In genomic region chr17:57285681-57286080, GRCh38 we compare ENCODE assay signal across 11 cellular contexts. TPM values are rescaled to one million over a fixed set of nuclear protein-coding genes. Genes with fewer than 3 reads are reported as not detected.
A peak's percentile ranks its signal among the peaks of the same experiment; 100 is the strongest.
DNase-seq lines count a peak whose midpoint lies in the region; ATAC-seq lines count a peak whose summit lies in the region.
"Had no signal": no experiment of that assay in that cellular context is flagged by ENCODE, and none has a peak within 500 bp of the region (broad histone marks: within the 10 kb centered on the region; RNA-seq: fewer than 3 reads in every experiment).

No MANE protein-coding gene starts in this region.

- H3K27me3 ChIP-seq in CD4-positive, CD25-positive, alpha-beta regulatory T cell (ENCODE audit: control insufficient read depth, insufficient read depth, low read length): no peaks in the 10 kb centered on the region
- no peaks in the 10 kb centered on the region for H3K27me3 ChIP-seq in naive thymus-derived CD4-positive, alpha-beta T cell (ENCODE audit: control insufficient read depth in 2 of 2, insufficient read depth in 2 of 2, low read length in 2 of 2)

- H3K27ac ChIP-seq in CD4-positive, CD25-positive, alpha-beta regulatory T cell (ENCODE audit: insufficient read depth, low read length, poor library complexity, severe bottlenecking): no peak overlapping the region
- no peak overlapping the region for H3K27ac ChIP-seq in naive thymus-derived CD4-positive, alpha-beta T cell (ENCODE audit: low read depth, low read length)

- H3K4me3 Mint-ChIP-seq in CD4-positive, CD25-positive, alpha-beta regulatory T cell: peak overlapping the region in 3 of 4 donors; percentile 66 to 87 (median 69)
- H3K4me3 Mint-ChIP-seq in activated T-helper 2 cell treated with anti-CD3 and anti-CD28 coated beads, Interferon-gamma antibody, Interleukin-2, Interleukin-4, amounts not matched to agents 10 μg/mL and 5 μg/mL and 100 μg/mL, durations not matched to agents 14 hours and 24 hours and 36 hours (ENCODE audit: low read depth): peak overlapping the region; percentile 68
- H3K4me3 Mint-ChIP-seq in naive thymus-derived CD4-positive, alpha-beta T cell: peak overlapping the region; percentile 70 to 85 (median 75)

- no peaks in the 10 kb centered on the region for H3K9me3 Mint-ChIP-seq in CD4-positive, CD25-positive, alpha-beta regulatory T cell
- no peaks in the 10 kb centered on the region for H3K9me3 Mint-ChIP-seq in activated T-helper 2 cell treated with anti-CD3 and anti-CD28 coated beads, Interferon-gamma antibody, Interleukin-2, Interleukin-4, amounts not matched to agents 10 μg/mL and 5 μg/mL and 100 μg/mL, durations not matched to agents 14 hours and 24 hours and 36 hours
- H3K9me3 Mint-ChIP-seq in naive thymus-derived CD4-positive, alpha-beta T cell: no peaks in the 10 kb centered on the region

- no peaks in the 10 kb centered on the region for H3K27me3 Mint-ChIP-seq in CD4-positive, CD25-positive, alpha-beta regulatory T cell
- no peaks in the 10 kb centered on the region for H3K27me3 Mint-ChIP-seq in activated T-helper 2 cell treated with anti-CD3 and anti-CD28 coated beads, Interferon-gamma antibody, Interleukin-2, Interleukin-4, amounts not matched to agents 10 μg/mL and 5 μg/mL and 100 μg/mL, durations not matched to agents 14 hours and 24 hours and 36 hours (ENCODE audit: low read depth)
- H3K27me3 Mint-ChIP-seq in naive thymus-derived CD4-positive, alpha-beta T cell: no peaks in the 10 kb centered on the region

- intact Hi-C loops in activated T-helper 2 cell treated with anti-CD3 and anti-CD28 coated beads, Interferon-gamma antibody, Interleukin-2, Interleukin-4, amounts not matched to agents 10 μg/mL and 5 μg/mL and 100 μg/mL, durations not matched to agents 14 hours and 24 hours and 36 hours (cut with micrococcal nuclease): loop anchor here (1.0 to 5.0 kb wide), 4 partner anchors 28 to 178 kb away; no protein-coding TSS in a partner anchor
- intact Hi-C loops in naive thymus-derived CD4-positive, alpha-beta T cell (cut with micrococcal nuclease): loop anchor here (1.0 to 2.0 kb wide), 4 partner anchors 10 to 387 kb away; partner anchors contain the start of gene MSI2 (in 1 of the 2)

- ATAC-seq in CD4-positive, CD25-positive, alpha-beta regulatory T cell (ENCODE audit: low read depth in 2 of 2): no peak
- peak; percentile 3 for ATAC-seq in GM21423 (IDR thresholded peaks at IDR 0.05; ENCODE audit: unreplicated experiment)
- no peak for ATAC-seq in naive thymus-derived CD4-positive, alpha-beta T cell

- H3K27ac Mint-ChIP-seq in CD4-positive, CD25-positive, alpha-beta regulatory T cell: peak overlapping the region; percentile 79 to 97 (median 86)
- peak overlapping the region; percentile 88 for H3K27ac Mint-ChIP-seq in activated T-helper 2 cell treated with anti-CD3 and anti-CD28 coated beads, Interferon-gamma antibody, Interleukin-2, Interleukin-4, amounts not matched to agents 10 μg/mL and 5 μg/mL and 100 μg/mL, durations not matched to agents 14 hours and 24 hours and 36 hours
- H3K27ac Mint-ChIP-seq in naive thymus-derived CD4-positive, alpha-beta T cell: peak overlapping the region in 7 of 9 donors; percentile 71 to 93 (median 79)

- no peak for DNase-seq in CD4-positive, CD25-positive, alpha-beta regulatory T cell
- DNase-seq in activated T-helper 2 cell treated with anti-CD3 and anti-CD28 coated beads, Interferon-gamma antibody, Interleukin-2, Interleukin-4, amounts not matched to agents 10 μg/mL and 5 μg/mL and 100 μg/mL, durations not matched to agents 14 hours and 24 hours and 36 hours (ENCODE audit: low spot score): no peak
- DNase-seq in naive thymus-derived CD4-positive, alpha-beta T cell: no peak
- DNase-seq in H4 (ENCODE audit: low spot score): no peak
- no peak for DNase-seq in DMS153 (lab: John Stamatoyannopoulos, UW)
- no peak for DNase-seq in HuH-7 (ENCODE audit: low spot score)
- no peak for DNase-seq in stimulated activated CD4-positive, alpha-beta T cell treated with anti-CD3 and anti-CD28 coated beads, Interleukin-4, amount 100 ng/mL, for 4 hours
- DNase-seq: kidney glomerular epithelial cell, NCI-H2227 treated with DMSO at 0.1 percent for 48 hours, Right ventricle myocardium superior had no signal

- H3K36me3 ChIP-seq in CD4-positive, CD25-positive, alpha-beta regulatory T cell (ENCODE audit: control insufficient read depth, insufficient read depth, low read length): peaks cover 8% of the 10 kb centered on the region
- H3K36me3 ChIP-seq in naive thymus-derived CD4-positive, alpha-beta T cell (ENCODE audit: control insufficient read depth in 2 of 3, insufficient read depth in 3 of 3, low read length in 3 of 3): no peaks in the 10 kb centered on the region

- peaks cover 36% of the 10 kb centered on the region for H3K4me1 ChIP-seq in CD4-positive, CD25-positive, alpha-beta regulatory T cell (ENCODE audit: control insufficient read depth, insufficient read depth, low read length, poor library complexity, severe bottlenecking)
- peaks cover 24 to 34% of the 10 kb centered on the region in 2 donors for H3K4me1 ChIP-seq in naive thymus-derived CD4-positive, alpha-beta T cell (ENCODE audit: control insufficient read depth in 2 of 2, insufficient read depth in 2 of 2, low read length in 2 of 2)

- CTCF ChIA-PET in naive thymus-derived CD4-positive, alpha-beta T cell (lab: Charles Lee): no interaction called here

- peak overlapping the region; percentile 41 for H3K4me3 ChIP-seq in CD4-positive, CD25-positive, alpha-beta regulatory T cell (ENCODE audit: low read depth, low read length)
- H3K4me3 ChIP-seq in naive thymus-derived CD4-positive, alpha-beta T cell (ENCODE audit: low read length): peak overlapping the region; percentile 20

- no peaks in the 10 kb centered on the region for H3K9me3 ChIP-seq in CD4-positive, CD25-positive, alpha-beta regulatory T cell (ENCODE audit: control insufficient read depth in 2 of 2, low read length in 2 of 2)
- no peaks in the 10 kb centered on the region for H3K9me3 ChIP-seq in naive thymus-derived CD4-positive, alpha-beta T cell (ENCODE audit: control insufficient read depth in 2 of 3, low read length in 3 of 3)

- peaks cover 29 to 82% (median 61%) of the 10 kb centered on the region in 4 donors for H3K4me1 Mint-ChIP-seq in CD4-positive, CD25-positive, alpha-beta regulatory T cell
- peaks cover 73% of the 10 kb centered on the region for H3K4me1 Mint-ChIP-seq in activated T-helper 2 cell treated with anti-CD3 and anti-CD28 coated beads, Interferon-gamma antibody, Interleukin-2, Interleukin-4, amounts not matched to agents 10 μg/mL and 5 μg/mL and 100 μg/mL, durations not matched to agents 14 hours and 24 hours and 36 hours (ENCODE audit: low read depth)
- H3K4me1 Mint-ChIP-seq in naive thymus-derived CD4-positive, alpha-beta T cell: peaks cover 58 to 85% (median 83%) of the 10 kb centered on the region in 7 donors

- POLR2A ChIA-PET in naive thymus-derived CD4-positive, alpha-beta T cell (lab: Charles Lee): interaction anchor here (0.5 to 1.4 kb wide), 2 partner anchors 10 to 221 kb away, joined by 3 to 9 read pairs; no protein-coding TSS in a partner anchor

- H3K36me3 Mint-ChIP-seq in CD4-positive, CD25-positive, alpha-beta regulatory T cell: peaks cover 18% of the 10 kb centered on the region
- H3K36me3 Mint-ChIP-seq in activated T-helper 2 cell treated with anti-CD3 and anti-CD28 coated beads, Interferon-gamma antibody, Interleukin-2, Interleukin-4, amounts not matched to agents 10 μg/mL and 5 μg/mL and 100 μg/mL, durations not matched to agents 14 hours and 24 hours and 36 hours (ENCODE audit: low read depth): peaks cover 67% of the 10 kb centered on the region
- H3K36me3 Mint-ChIP-seq in naive thymus-derived CD4-positive, alpha-beta T cell: peaks cover 0 to 22% (median 14%) of the 10 kb centered on the region in 5 donors

RNA-seq across cellular contexts. Expression of gene MSI2, which starts 29.4 kb away (rescaled TPM):
- total RNA-seq in CD4-positive, CD25-positive, alpha-beta regulatory T cell: 177 TPM
- 1 to 10 TPM; 3.2 to 6.5 (median 3.3) TPM for polyA plus RNA-seq in CD4-positive, CD25-positive, alpha-beta regulatory T cell
- 181 and 198 TPM in 2 replicates for total RNA-seq in activated T-helper 2 cell treated with anti-CD3 and anti-CD28 coated beads, Interferon-gamma antibody, Interleukin-2, Interleukin-4, amounts not matched to agents 10 μg/mL and 5 μg/mL and 100 μg/mL, durations not matched to agents 14 hours and 24 hours and 36 hours
- total RNA-seq in naive thymus-derived CD4-positive, alpha-beta T cell: 100 to 1,000 TPM; 111 to 169 (median 150) TPM
- polyA plus RNA-seq in naive thymus-derived CD4-positive, alpha-beta T cell: 1 to 10 TPM; 3.3 to 6.0 TPM
- 23.6 and 27.7 TPM in 2 replicates for total RNA-seq in H4 (2014; rRNA removed; shearing (Covaris generic))
